16 cellular contexts compared by ENCODE assay signal in genomic region chr6:29995346-29995777, GRCh38. TPM values are rescaled to one million over a fixed set of nuclear protein-coding genes. Genes with fewer than 3 reads are reported as not detected.
A peak's percentile ranks its signal among the peaks of the same experiment; 100 is the strongest.
DNase-seq lines count a peak whose midpoint lies in the region; ATAC-seq and TF ChIP-seq lines count a peak whose summit lies in the region.
"Had no signal": no experiment of that assay in that cellular context is flagged by ENCODE, and none has a peak within 500 bp of the region (broad histone marks: within the 10 kb centered on the region; RNA-seq: fewer than 3 reads in every experiment).

No MANE protein-coding gene starts in this region.

- no peak overlapping the region for H3K4me3 Mint-ChIP-seq in activated CD4-positive, alpha-beta T cell treated with anti-CD3 and anti-CD28 coated beads for 36 hours
- H3K4me3 Mint-ChIP-seq: activated naive CD4-positive, alpha-beta T cell treated with anti-CD3 and anti-CD28 coated beads for 36 hours; CD4-positive, alpha-beta T cell; natural killer cell had no signal

- H3K9ac ChIP-seq in SK-N-SH, result no peak overlapping the region
- H3K9ac ChIP-seq in fibroblast of lung (ENCODE audit: insufficient read depth, low read length), result no peak overlapping the region

- no peaks in the 10 kb centered on the region for H4K20me1 ChIP-seq in SK-N-SH (ENCODE audit: insufficient read depth)
- no peaks in the 10 kb centered on the region for H4K20me1 ChIP-seq in fibroblast of lung (ENCODE audit: control insufficient read depth, extremely low read depth, insufficient read depth, low read length)

- peaks cover 0 to 14% of the 10 kb centered on the region in 2 experiments; a peak in 1 of 4 replicates for H3K4me1 ChIP-seq in SK-N-SH (ENCODE audit: control insufficient read depth in 1 of 2, insufficient read depth in 2 of 2, low read depth in 1 of 2, low read length in 1 of 2)
- no peaks in the 10 kb centered on the region for H3K4me1 ChIP-seq in fibroblast of lung (ENCODE audit: control insufficient read depth, extremely low read depth, insufficient read depth, low read length)
- H3K4me1 ChIP-seq: left ventricle myocardium inferior, tibial artery had no signal

- H3F3A ChIP-seq in SK-N-SH (replicated peaks; ENCODE audit: insufficient read depth), result no peaks in the 10 kb centered on the region

- H3K27ac ChIP-seq in SK-N-SH (ENCODE audit: low read depth in 2 of 2, low read length in 1 of 2), result no peak overlapping the region; a peak in 1 of 4 replicates
- no peak overlapping the region for H3K27ac ChIP-seq in fibroblast of lung (ENCODE audit: insufficient read depth, low read length)
- H3K27ac ChIP-seq: left ventricle myocardium inferior, tibial artery had no signal

- H3K9me3 ChIP-seq in SK-N-SH (no peaks in the 10 kb centered on the region), fibroblast of lung (ENCODE audit: control insufficient read depth, insufficient read depth, low read depth, low read length) (no peaks in the 10 kb centered on the region)
- H3K9me3 ChIP-seq: left ventricle myocardium inferior, tibial artery had no signal

- H3K79me2 ChIP-seq in SK-N-SH (ENCODE audit: insufficient read depth) (no peaks in the 10 kb centered on the region), fibroblast of lung (ENCODE audit: control insufficient read depth, insufficient read depth, low read length) (no peaks in the 10 kb centered on the region)

- TF ChIP-seq CTCF in SK-N-SH (IDR thresholded peaks at IDR 0.05) (no peak), fibroblast of lung (conservative IDR thresholded peaks at IDR 0.05 in 1 of 2, IDR thresholded peaks at IDR 0.05 in 1 of 2; ENCODE audit: low read depth in 1 of 2, low read length in 2 of 2) (no peak)

- ATAC-seq in activated CD4-positive, alpha-beta T cell treated with anti-CD3 and anti-CD28 coated beads for 36 hours, result peak; percentile 44
- no peak for ATAC-seq in HG02938 (IDR thresholded peaks at IDR 0.05; ENCODE audit: unreplicated experiment)
- no peak for ATAC-seq in activated CD4-positive, CD25-positive, alpha-beta regulatory T cell treated with anti-CD3 and anti-CD28 coated beads, Interleukin-2, amount 50 U/mL, for 24 hours
- ATAC-seq: natural killer cell had no signal

- CTCF ChIA-PET in activated CD4-positive, alpha-beta T cell treated with anti-CD3 and anti-CD28 coated beads for 36 hours (lab: Charles Lee), result interaction anchor here (0.8 kb wide), 1 partner anchor 29 kb away, joined by 3 read pairs; no protein-coding TSS in a partner anchor
- CTCF ChIA-PET in SK-N-SH (lab: Yijun Ruan, JAX), result interaction anchor here (1.2 kb wide), 1 partner anchor 18 kb away, joined by 5 read pairs; no protein-coding TSS in a partner anchor

- H3K9me2 ChIP-seq in SK-N-SH, result no peaks in the 10 kb centered on the region

- no peak for TF ChIP-seq EP300 in SK-N-SH (IDR thresholded peaks at IDR 0.05; ENCODE audit: borderline replicate concordance in 1 of 2, low read depth in 1 of 2, low read length in 1 of 2)

- DNase-seq in activated CD4-positive, alpha-beta T cell treated with anti-CD3 and anti-CD28 coated beads for 36 hours, result no peak
- no peak for DNase-seq in activated CD4-positive, alpha-beta T cell treated with anti-CD3 and anti-CD28 coated beads, Interleukin-2, amount 50 U/mL, for 1 hour
- no peak for DNase-seq in SK-N-SH
- DNase-seq in fibroblast of lung (ENCODE audit: low read depth in 2 of 2), result peak; percentile 19 to 34
- peak; percentile 41 for DNase-seq in stromal cell of bone marrow (ENCODE audit: low read depth)
- no peak for DNase-seq in stimulated activated CD4-positive, alpha-beta T cell treated with anti-CD3 and anti-CD28 coated beads, Interleukin-12 subunit alpha, Interleukin-12 subunit beta, amount 100 ng/mL, for 4 hours
- DNase-seq: 8988T; activated naive CD4-positive, alpha-beta T cell treated with anti-CD3 and anti-CD28 coated beads for 36 hours; CD4-positive, alpha-beta T cell; hippocampal formation; Kasumi-1; left ventricle myocardium inferior; natural killer cell; tibial artery had no signal

- H3K36me3 ChIP-seq in SK-N-SH (replicated peaks in 1 of 2; ENCODE audit: control insufficient read depth in 1 of 2, insufficient read depth in 2 of 2, low read length in 1 of 2) (no peaks in the 10 kb centered on the region), fibroblast of lung (ENCODE audit: control insufficient read depth, insufficient read depth, low read length) (no peaks in the 10 kb centered on the region)
- H3K36me3 ChIP-seq: left ventricle myocardium inferior, tibial artery had no signal

- intact Hi-C loops in activated CD4-positive, alpha-beta T cell treated with anti-CD3 and anti-CD28 coated beads for 36 hours (cut with DNase I, micrococcal nuclease), result no loop called here

- H3K4me2 ChIP-seq in SK-N-SH (no peak overlapping the region), fibroblast of lung (ENCODE audit: extremely low read depth, insufficient read depth, low read length) (no peak overlapping the region)

- H3K27me3 ChIP-seq in SK-N-SH (ENCODE audit: insufficient read depth) (no peaks in the 10 kb centered on the region), fibroblast of lung (ENCODE audit: control insufficient read depth, insufficient read depth, low read length) (peaks cover 4% of the 10 kb centered on the region)

- no peaks in the 10 kb centered on the region for H3K4me1 Mint-ChIP-seq in activated CD4-positive, alpha-beta T cell treated with anti-CD3 and anti-CD28 coated beads for 36 hours

- no peak overlapping the region for H3K27ac Mint-ChIP-seq in activated CD4-positive, alpha-beta T cell treated with anti-CD3 and anti-CD28 coated beads for 36 hours
- H3K27ac Mint-ChIP-seq: activated naive CD4-positive, alpha-beta T cell treated with anti-CD3 and anti-CD28 coated beads for 36 hours; CD4-positive, alpha-beta T cell; natural killer cell had no signal

- H2AFZ ChIP-seq in SK-N-SH (ENCODE audit: low read depth) (no peak overlapping the region), fibroblast of lung (ENCODE audit: low read length) (no peak overlapping the region)

- POLR2A ChIA-PET in activated CD4-positive, alpha-beta T cell treated with anti-CD3 and anti-CD28 coated beads for 36 hours (lab: Charles Lee), result no interaction called here
- POLR2A ChIA-PET in SK-N-SH (lab: Yijun Ruan, JAX), result no interaction called here

- H3K4me3 ChIP-seq in SK-N-SH (ENCODE audit: low read depth in 2 of 2, low read length in 1 of 2), result no peak overlapping the region
- H3K4me3 ChIP-seq in fibroblast of lung (replicated peaks in 1 of 4; ENCODE audit: control extremely low read depth in 1 of 4, insufficient read depth in 1 of 4, low read depth in 3 of 4, low read length in 4 of 4), result no peak overlapping the region
- H3K4me3 ChIP-seq: left ventricle myocardium inferior, tibial artery had no signal

- 43% methylated on average over 2 of the region's 2 CpGs for WGBS in SK-N-SH (ENCODE audit: low lambda C conversion rate)

- H3K36me3 Mint-ChIP-seq in activated CD4-positive, alpha-beta T cell treated with anti-CD3 and anti-CD28 coated beads for 36 hours (ENCODE audit: low read depth), result no peaks in the 10 kb centered on the region
- H3K36me3 Mint-ChIP-seq: natural killer cell had no signal

- H3K9me3 Mint-ChIP-seq in activated CD4-positive, alpha-beta T cell treated with anti-CD3 and anti-CD28 coated beads for 36 hours (ENCODE audit: low read depth), result no peaks in the 10 kb centered on the region
- H3K9me3 Mint-ChIP-seq: activated naive CD4-positive, alpha-beta T cell treated with anti-CD3 and anti-CD28 coated beads for 36 hours; CD4-positive, alpha-beta T cell; natural killer cell had no signal

- TF ChIP-seq RAD21 in SK-N-SH (IDR thresholded peaks at IDR 0.05; ENCODE audit: low read length), result no peak

- H3K27me3 Mint-ChIP-seq in activated CD4-positive, alpha-beta T cell treated with anti-CD3 and anti-CD28 coated beads for 36 hours, result no peaks in the 10 kb centered on the region
- H3K27me3 Mint-ChIP-seq: CD4-positive, alpha-beta T cell had no signal

TF ChIP-seq in SK-N-SH, 30 proteins besides CTCF, POLR2A, EP300 and RAD21 (continues in another document):
- TF ChIP-seq TCF12 (IDR thresholded peaks at IDR 0.05) (peak; percentile 53), TEAD4 (IDR thresholded peaks at IDR 0.05; ENCODE audit: borderline replicate concordance, insufficient read depth) (no peak), POLR2AphosphoS5 (IDR thresholded peaks at IDR 0.05; ENCODE audit: low read depth, low read length) (no peak), RFX5 (IDR thresholded peaks at IDR 0.05; ENCODE audit: low read length) (no peak), CHD2 (IDR thresholded peaks at IDR 0.05; ENCODE audit: low read length, partially characterized antibody) (no peak), RCOR1 (IDR thresholded peaks at IDR 0.05; ENCODE audit: low read length) (no peak), SIN3A (IDR thresholded peaks at IDR 0.05; ENCODE audit: borderline replicate concordance, low read depth, low read length) (no peak), PBX3 (IDR thresholded peaks at IDR 0.05) (peak; percentile 13; the same call in 1 of the 2 replicates), TAF1 (IDR thresholded peaks at IDR 0.05; ENCODE audit: borderline replicate concordance, low read depth, low read length) (no peak), USF1 (IDR thresholded peaks at IDR 0.05; ENCODE audit: borderline replicate concordance, low read depth) (no peak), NRF1 (IDR thresholded peaks at IDR 0.05; ENCODE audit: low read depth, low read length) (no peak)

RNA-seq across cellular contexts. Expression of gene HLA-A, which starts 53.0 kb away (rescaled TPM):
- 1,000 to 10,000 TPM; 1,053 to 1,189 TPM for total RNA-seq in activated CD4-positive, alpha-beta T cell treated with anti-CD3 and anti-CD28 coated beads for 36 hours
- polyA plus RNA-seq in SK-N-SH (2012; rRNA removed) (250 and 312 TPM in 2 replicates), fibroblast of lung (272 and 630 TPM in 2 replicates)
- polyA plus RNA-seq in SK-N-SH (2012; cell fraction: cytosol; rRNA removed), result 125 and 181 TPM in 2 replicates
- 255 and 289 TPM in 2 replicates for polyA plus RNA-seq in SK-N-SH (2012; cell fraction: nucleus; rRNA removed)
- total RNA-seq in fibroblast of lung, result 280 and 666 TPM in 2 replicates
- 460 and 675 TPM in 2 replicates for polyA plus RNA-seq in fibroblast of lung (2012)
- 343 and 357 TPM in 2 replicates for polyA minus RNA-seq in fibroblast of lung (ENCODE audit: low replicate concordance)

Comparison
In these comparisons a context has a peak if more than half of its experiments do, and no peak if none do; other contexts are left out.
1. DNase-seq: peak in fibroblast of lung (2 of 2) and stromal cell of bone marrow (single experiment); none in activated CD4-positive, alpha-beta T cell treated with anti-CD3 and anti-CD28 coated beads for 36 hours (single experiment), activated CD4-positive, alpha-beta T cell treated with anti-CD3 and anti-CD28 coated beads, Interleukin-2, amount 50 U/mL, for 1 hour (single experiment), SK-N-SH (single experiment) and stimulated activated CD4-positive, alpha-beta T cell treated with anti-CD3 and anti-CD28 coated beads, Interleukin-12 subunit alpha, Interleukin-12 subunit beta, amount 100 ng/mL, for 4 hours (single experiment).